In the genomic region with DNA sequence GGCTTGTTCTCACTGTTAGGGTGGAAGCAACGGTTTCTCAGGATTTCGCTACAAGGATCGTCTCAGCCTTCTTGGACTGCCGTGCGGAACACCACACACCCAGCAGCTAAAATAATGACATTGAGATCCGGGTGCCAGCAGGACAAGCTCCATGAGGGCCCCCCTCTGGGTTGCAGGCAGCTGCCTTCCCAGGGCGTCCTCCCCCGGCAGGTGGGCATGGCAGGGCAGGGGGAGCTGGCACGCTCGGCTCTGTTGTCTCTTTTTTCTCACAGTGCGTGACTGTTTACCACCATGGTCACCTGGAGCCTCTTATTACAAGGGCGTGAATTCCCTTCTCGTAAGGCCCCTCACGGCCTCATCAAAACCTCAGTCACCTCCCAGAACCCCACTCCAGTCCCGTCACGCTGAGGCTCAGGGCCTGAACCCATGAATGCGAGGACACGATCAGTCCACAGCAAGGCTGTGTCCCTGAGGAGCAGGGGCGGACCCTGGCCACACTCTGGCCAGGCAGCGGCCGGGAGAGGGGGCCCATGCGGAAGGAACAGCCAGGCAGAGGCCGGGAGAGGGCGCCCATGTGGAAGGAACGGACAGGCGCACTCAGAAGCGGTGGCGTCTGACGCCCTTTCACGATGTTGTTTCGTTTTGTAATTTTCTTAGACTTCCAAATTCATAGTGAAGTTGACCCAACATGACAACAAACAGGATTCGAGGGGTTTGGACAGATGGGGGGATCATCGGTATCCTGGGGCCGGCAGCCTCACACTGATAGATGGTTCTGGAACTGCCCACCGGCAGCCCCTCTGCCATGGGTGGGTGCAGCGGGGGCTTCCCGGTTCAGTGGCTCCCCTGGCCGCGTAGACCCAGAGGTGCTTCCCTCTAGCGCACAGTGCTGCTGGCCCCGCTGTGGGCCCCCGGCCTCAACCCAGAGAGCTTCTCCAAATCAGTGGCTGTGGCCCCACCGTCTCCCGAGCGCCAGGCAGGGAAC, we compare ENCODE assay signal across 8 cellular contexts. TPM values are rescaled to one million over a fixed set of nuclear protein-coding genes. Genes with fewer than 3 reads are reported as not detected.
DNase-seq lines count a peak whose midpoint lies in the region; ATAC-seq lines count a peak whose summit lies in the region.

No MANE protein-coding gene starts in this region.

- ATAC-seq in GM21367 (IDR thresholded peaks at IDR 0.05; ENCODE audit: unreplicated experiment) (no peak), GM19467 (IDR thresholded peaks at IDR 0.05; ENCODE audit: unreplicated experiment) (no peak)

- no peaks in the 10 kb centered on the region for H3K36me3 ChIP-seq in skeletal muscle tissue (ENCODE audit: control insufficient read depth in 3 of 3, insufficient read depth in 3 of 3, low read length in 3 of 3)

- H3K27ac ChIP-seq in skeletal muscle tissue (ENCODE audit: low read depth, low read length): no peak overlapping the region

- peak overlapping the region; percentile 67 to 75 (median 69) for H3K4me3 ChIP-seq in skeletal muscle tissue (ENCODE audit: low read length in 3 of 3)

- H3K9me3 ChIP-seq in skeletal muscle tissue (ENCODE audit: control insufficient read depth in 3 of 3, low read length in 3 of 3): no peaks in the 10 kb centered on the region

- peaks cover 8 to 25% (median 20%) of the 10 kb centered on the region in 3 donors for H3K4me1 ChIP-seq in skeletal muscle tissue (ENCODE audit: control insufficient read depth in 3 of 3, insufficient read depth in 3 of 3, low read length in 3 of 3)

- DNase-seq in DMS79 (lab: John Stamatoyannopoulos, UW) (peak; percentile 88), HuH-7 (ENCODE audit: low spot score) (peak; percentile 85), RKO (ENCODE audit: low spot score) (peak; percentile 35), T47D (ENCODE audit: low read depth in 1 of 2, low spot score in 1 of 2) (peak; percentile 85 to 91), iPS-NIHi7 (ENCODE audit: extremely low spot score) (peak; percentile 76)

- in situ Hi-C loops in T47D (cut with HindIII; ENCODE audit: low pct_unique_long_range_greater_than_20kb, low sequenced_read_pairs): no loop called here

- H3K27me3 ChIP-seq in skeletal muscle tissue (ENCODE audit: control insufficient read depth in 3 of 3, insufficient read depth in 3 of 3, low read length in 3 of 3): peaks cover 49 to 73% (median 67%) of the 10 kb centered on the region in 3 donors

- H3K9ac ChIP-seq in skeletal muscle tissue (ENCODE audit: low read depth in 1 of 3, low read length in 3 of 3): peak overlapping the region in 2 of 3 donors; percentile 45 to 62

RNA-seq across cellular contexts. Expression of a gene that starts 10.0 kb away (rescaled TPM):
- total RNA-seq in skeletal muscle tissue: 1.0 TPM

RNA-seq across cellular contexts. Expression of a gene that starts 18.2 kb away (rescaled TPM):
- total RNA-seq in skeletal muscle tissue: not detected

Comparison
In these comparisons a context has a peak if more than half of its experiments do, and no peak if none do; other contexts are left out.
1. DNase-seq: peak in every context shown above with its lines; median percentile 88 in DMS79; 88 in T47D; 85 in HuH-7; 76 in iPS-NIHi7; 35 in RKO.